ENCODE assay signal across 23 cellular contexts in genomic region chr15:88509321-88509720, GRCh38. TPM values are rescaled to one million over a fixed set of nuclear protein-coding genes. Genes with fewer than 3 reads are reported as not detected.
DNase-seq lines count a peak whose midpoint lies in the region; ATAC-seq, FAIRE-seq and TF ChIP-seq lines count a peak whose summit lies in the region.
"Had no signal": no experiment of that assay in that cellular context is flagged by ENCODE, and none has a peak within 500 bp of the region (broad histone marks: within the 10 kb centered on the region; RNA-seq: fewer than 3 reads in every experiment).

No MANE protein-coding gene starts in this region.

- peaks cover 12% of the 10 kb centered on the region for H3K4me1 ChIP-seq in GM12878 (ENCODE audit: control insufficient read depth, insufficient read depth, low read length)
- H3K4me1 ChIP-seq: Caco-2 had no signal

- no TSS peak for BruUV-seq in GM12878 (replicated peaks; lab: Mats Ljungman, UMichigan)

- in situ Hi-C loops in GM12878 (cut with MboI) (no loop called here), G401 (cut with HindIII; ENCODE audit: low sequenced_read_pairs) (no loop called here)

- POLR2A ChIA-PET in GM12878 (lab: Charles Lee): no interaction called here

- no peaks in the 10 kb centered on the region for H3K79me2 ChIP-seq in GM12878 (ENCODE audit: control insufficient read depth, insufficient read depth, low read length)

- H3K27me3 ChIP-seq in GM12878 (replicated peaks in 1 of 2; ENCODE audit: control insufficient read depth in 2 of 2, insufficient read depth in 2 of 2, low read length in 1 of 2): no peaks in the 10 kb centered on the region
- H3K27me3 ChIP-seq: BLaER1 treated with 17β-estradiol and CSF1 and Interleukin-3, amounts not matched to agents 10 nM and 100 nM had no signal

- no peaks in the 10 kb centered on the region for H4K20me1 ChIP-seq in GM12878 (ENCODE audit: control insufficient read depth, insufficient read depth)
- H4K20me1 ChIP-seq: BLaER1 treated with 17β-estradiol and CSF1 and Interleukin-3, amounts not matched to agents 10 nM and 100 nM had no signal

- 1% methylated on average over 4 of the region's 4 CpGs for WGBS in GM12878 (ENCODE audit: insufficient coverage, insufficient replicate concordance, low lambda C conversion rate, missing lambda C conversion rate)

- RAD21 ChIA-PET in GM12878 (lab: Charles Lee; ENCODE audit: unreplicated experiment): no interaction called here

- ATAC-seq in HG02798 (IDR thresholded peaks at IDR 0.05; ENCODE audit: poor library complexity, unreplicated experiment): peak; percentile 44
- ATAC-seq in HG03469 (IDR thresholded peaks at IDR 0.05; ENCODE audit: unreplicated experiment): peak; percentile 46
- no peak for ATAC-seq in GM12878
- no peak for ATAC-seq in GM18870 (IDR thresholded peaks at IDR 0.05; ENCODE audit: unreplicated experiment)
- ATAC-seq: HepG2, K562, Panc1 had no signal

- no peak overlapping the region for H2AFZ ChIP-seq in GM12878 (ENCODE audit: control insufficient read depth, low read depth, low read length)

- CTCF ChIA-PET in GM12878 (lab: Yijun Ruan, JAX): no interaction called here

- no peak for TF ChIP-seq EP300 in GM12878 (IDR thresholded peaks at IDR 0.05; ENCODE audit: borderline replicate concordance in 1 of 2, control insufficient read depth in 1 of 2, low read depth in 2 of 2, low read length in 2 of 2)

- H3K9ac ChIP-seq in GM12878 (ENCODE audit: control insufficient read depth, insufficient read depth, low read length): no peak overlapping the region
- H3K9ac ChIP-seq: BLaER1 treated with 17β-estradiol and CSF1 and Interleukin-3, amounts not matched to agents 10 nM and 100 nM had no signal

- no peak for TF ChIP-seq POLR2A in GM12878 (IDR thresholded peaks at IDR 0.05; ENCODE audit: low read depth, low read length)

- no peaks in the 10 kb centered on the region for H3K36me3 ChIP-seq in GM12878 (ENCODE audit: control insufficient read depth in 2 of 2, insufficient read depth in 2 of 2, low read length in 1 of 2)

- H3K27ac ChIP-seq in GM12878 (ENCODE audit: control insufficient read depth, insufficient read depth): no peak overlapping the region
- H3K27ac ChIP-seq: BLaER1 treated with 17β-estradiol and CSF1 and Interleukin-3, amounts not matched to agents 10 nM and 100 nM had no signal

- TF ChIP-seq CTCF in GM12875 (IDR thresholded peaks at IDR 0.05; ENCODE audit: borderline replicate concordance, insufficient read depth, low read depth, low read length) (no peak), GM12878 (IDR thresholded peaks at IDR 0.05 in 2 of 3, conservative IDR thresholded peaks at IDR 0.05 in 1 of 3; ENCODE audit: control insufficient read depth in 2 of 3, extremely low read depth in 1 of 3, insufficient read depth in 1 of 3, low read depth in 3 of 3, low read length in 3 of 3) (no peak)

- DNase-seq in GM12878 (ENCODE audit: low read depth, low spot score) (no peak), G401 (ENCODE audit: low spot score) (no peak), NCI-H2227 treated with DMSO at 0.1 percent for 48 hours (lab: John Stamatoyannopoulos, UW) (no peak), amygdala (lab: John Stamatoyannopoulos, UW) (no peak)
- DNase-seq: 8988T; Caco-2; CD4-positive, alpha-beta memory T cell; NCI-H1092 treated with DMSO at 0.1 percent for 48 hours; NCI-H1436 treated with DMSO at 0.1 percent for 48 hours; NCI-H2029; NCI-H345; NCI-H774; T-helper 9 cell had no signal

- FAIRE-seq in GM12878 (lab: Jason Lieb, UNC): no peak
- FAIRE-seq: G401.6, H1, HepG2, K562 had no signal

- H3K4me2 ChIP-seq in GM12878 (ENCODE audit: control insufficient read depth, insufficient read depth): peak overlapping the region; percentile 1; the same call in 1 of the 2 replicates

- SMC1A ChIA-PET in GM12878 (lab: Charles Lee; ENCODE audit: uncharacterized antibody, unreplicated experiment): no interaction called here

- intact Hi-C loops in GM12878 (cut with micrococcal nuclease; ENCODE audit: unreplicated experiment): no loop called here

- H3K4me3 ChIP-seq in GM12875 (ENCODE audit: low read depth, low read length) (peak overlapping the region; percentile 5), GM12878 (no peak overlapping the region)
- H3K4me3 ChIP-seq: BLaER1 treated with 17β-estradiol and CSF1 and Interleukin-3, amounts not matched to agents 10 nM and 100 nM; K562 had no signal

- TF ChIP-seq RAD21 in GM12878 (IDR thresholded peaks at IDR 0.05; ENCODE audit: insufficient read depth, low read depth, low read length): no peak

- no peaks in the 10 kb centered on the region for H3K9me3 ChIP-seq in GM12878 (replicated peaks; ENCODE audit: control insufficient read depth, insufficient read depth, low read length)
- H3K9me3 ChIP-seq: BLaER1 treated with 17β-estradiol and CSF1 and Interleukin-3, amounts not matched to agents 10 nM and 100 nM; Caco-2 had no signal

TF ChIP-seq in GM12878, 131 proteins besides CTCF, POLR2A, EP300 and RAD21 (continues in another document):
- TF ChIP-seq BCL11A (IDR thresholded peaks at IDR 0.05; ENCODE audit: low read depth, low read length): no peak
- TF ChIP-seq JUNB (IDR thresholded peaks at IDR 0.05): no peak
- peak; percentile 53 for TF ChIP-seq RUNX3 (IDR thresholded peaks at IDR 0.05; ENCODE audit: low read length)

RNA-seq across cellular contexts. Expression of gene DET1, which starts 37.2 kb away (rescaled TPM):
- 17.6 and 18.7 TPM in 2 replicates for total RNA-seq in GM12878 (2013; cell fraction: nucleolus; rRNA removed)
- total RNA-seq in GM12878 (2014; rRNA removed) (1.7 and 2.7 TPM in 2 replicates), GM12878 (2014; rRNA removed; fragmentation: Illumina TruSeq; extraction: Trizol) (0.94 and 1.0 TPM in 2 replicates), GM12878 (2021) (0.82 and 2.1 TPM in 2 replicates)
- polyA plus RNA-seq in GM12878 (2011; ENCODE audit: low read depth): 1.4 TPM
- polyA plus RNA-seq in GM12878 (2011; rRNA removed) (1.2 and 1.6 TPM in 2 replicates), GM12878 (2014; fragmentation: Illumina TruSeq; extraction: Trizol) (0.73 and 1.5 TPM in 2 replicates), GM12878 (2014; fragmentation: Nextera tagmentation; extraction: Ambion mirVana) (under 1 TPM; 0.16 to 0.50 TPM), GM12878 (2014; rRNA removed) (1.7 TPM in 2 replicates), GM12878 (2016; fragmentation: Nextera tagmentation; extraction: Ambion mirVana) (1 to 10 TPM; 1.1 to 1.3 TPM)
- polyA plus RNA-seq in GM12878 (2011; cell fraction: cytosol; rRNA removed): 1.6 and 1.8 TPM in 2 replicates
- polyA plus RNA-seq in GM12878 (2011; cell fraction: nucleus; rRNA removed): 3.7 and 4.3 TPM in 2 replicates
- polyA plus RNA-seq in GM12878 (2012): 1.3 and 2.2 TPM in 2 replicates
- polyA minus RNA-seq in GM12878 (2011; rRNA and poly(A)+ RNA removed): 4.3 and 4.8 TPM in 2 replicates
- 1.1 TPM in 1 of 2 replicates, not detected in the other for polyA minus RNA-seq in GM12878 (2011; cell fraction: cytosol; rRNA and poly(A)+ RNA removed)
- 3.9 and 4.1 TPM in 2 replicates for polyA minus RNA-seq in GM12878 (2011; cell fraction: nucleus; rRNA and poly(A)+ RNA removed)
- total RNA-seq in G401 (2014; rRNA removed; shearing (Covaris generic)): 2.1 and 4.2 TPM in 2 replicates

RNA-seq across cellular contexts. Expression of gene MRPS11, which starts 41.8 kb away (rescaled TPM):
- 45.1 and 52.2 TPM in 2 replicates for total RNA-seq in GM12878 (2013; cell fraction: nucleolus; rRNA removed)
- total RNA-seq in GM12878 (2014; rRNA removed) (65.2 and 71.8 TPM in 2 replicates), GM12878 (2014; rRNA removed; fragmentation: Illumina TruSeq; extraction: Trizol) (50.4 and 55.1 TPM in 2 replicates), GM12878 (2021) (72.2 and 73.7 TPM in 2 replicates)
- polyA plus RNA-seq in GM12878 (2011; ENCODE audit: low read depth): 43.7 TPM
- polyA plus RNA-seq in GM12878 (2011; rRNA removed) (77.5 and 104 TPM in 2 replicates), GM12878 (2014; fragmentation: Illumina TruSeq; extraction: Trizol) (24.6 and 57.9 TPM in 2 replicates), GM12878 (2014; fragmentation: Nextera tagmentation; extraction: Ambion mirVana) (10 to 100 TPM; 37.1 to 44.3 TPM), GM12878 (2014; rRNA removed) (99.9 and 103 TPM in 2 replicates), GM12878 (2016; fragmentation: Nextera tagmentation; extraction: Ambion mirVana) (100 to 1,000 TPM; 138 to 148 TPM)
- 104 and 185 TPM in 2 replicates for polyA plus RNA-seq in GM12878 (2011; cell fraction: cytosol; rRNA removed)
- polyA plus RNA-seq in GM12878 (2011; cell fraction: nucleus; rRNA removed): 85.0 and 103 TPM in 2 replicates
- 42.1 and 42.3 TPM in 2 replicates for polyA plus RNA-seq in GM12878 (2012)
- 34.9 and 43.6 TPM in 2 replicates for polyA minus RNA-seq in GM12878 (2011; rRNA and poly(A)+ RNA removed)
- 26.3 and 28.2 TPM in 2 replicates for polyA minus RNA-seq in GM12878 (2011; cell fraction: cytosol; rRNA and poly(A)+ RNA removed)
- 14.3 and 21.7 TPM in 2 replicates for polyA minus RNA-seq in GM12878 (2011; cell fraction: nucleus; rRNA and poly(A)+ RNA removed)
- total RNA-seq in G401 (2014; rRNA removed; shearing (Covaris generic)): 63.9 and 88.1 TPM in 2 replicates

RNA-seq across cellular contexts. Expression of gene MRPL46, which starts 42.1 kb away (rescaled TPM):
- total RNA-seq in GM12878 (2013; cell fraction: nucleolus; rRNA removed): 36.4 and 37.4 TPM in 2 replicates
- total RNA-seq in GM12878 (2014; rRNA removed) (33.0 and 37.4 TPM in 2 replicates), GM12878 (2014; rRNA removed; fragmentation: Illumina TruSeq; extraction: Trizol) (41.1 and 42.4 TPM in 2 replicates), GM12878 (2021) (37.9 and 39.5 TPM in 2 replicates)
- 15.7 TPM for polyA plus RNA-seq in GM12878 (2011; ENCODE audit: low read depth)
- polyA plus RNA-seq in GM12878 (2011; rRNA removed) (48.5 and 50.4 TPM in 2 replicates), GM12878 (2014; fragmentation: Illumina TruSeq; extraction: Trizol) (40.5 and 41.7 TPM in 2 replicates), GM12878 (2014; fragmentation: Nextera tagmentation; extraction: Ambion mirVana) (10 to 100 TPM; 55.3 to 66.9 TPM), GM12878 (2014; rRNA removed) (54.6 and 57.7 TPM in 2 replicates), GM12878 (2016; fragmentation: Nextera tagmentation; extraction: Ambion mirVana) (10 to 100 TPM; 95.9 to 96.7 TPM)
- 34.9 and 40.8 TPM in 2 replicates for polyA plus RNA-seq in GM12878 (2011; cell fraction: cytosol; rRNA removed)
- 28.1 and 28.9 TPM in 2 replicates for polyA plus RNA-seq in GM12878 (2011; cell fraction: nucleus; rRNA removed)
- 18.8 and 25.2 TPM in 2 replicates for polyA plus RNA-seq in GM12878 (2012)
- 13.9 and 16.8 TPM in 2 replicates for polyA minus RNA-seq in GM12878 (2011; rRNA and poly(A)+ RNA removed)
- polyA minus RNA-seq in GM12878 (2011; cell fraction: cytosol; rRNA and poly(A)+ RNA removed): 5.0 and 7.1 TPM in 2 replicates
- polyA minus RNA-seq in GM12878 (2011; cell fraction: nucleus; rRNA and poly(A)+ RNA removed): 27.3 and 33.1 TPM in 2 replicates
- total RNA-seq in G401 (2014; rRNA removed; shearing (Covaris generic)): 54.4 and 61.8 TPM in 2 replicates

Comparison
In these comparisons a context has a peak if more than half of its experiments do, and no peak if none do; other contexts are left out.
1. ATAC-seq: peak in HG02798 (single experiment) and HG03469 (single experiment); none in GM12878 (single experiment) and GM18870 (single experiment).